Comparison of ENCODE assay signal across 29 cellular contexts in the genomic region with DNA sequence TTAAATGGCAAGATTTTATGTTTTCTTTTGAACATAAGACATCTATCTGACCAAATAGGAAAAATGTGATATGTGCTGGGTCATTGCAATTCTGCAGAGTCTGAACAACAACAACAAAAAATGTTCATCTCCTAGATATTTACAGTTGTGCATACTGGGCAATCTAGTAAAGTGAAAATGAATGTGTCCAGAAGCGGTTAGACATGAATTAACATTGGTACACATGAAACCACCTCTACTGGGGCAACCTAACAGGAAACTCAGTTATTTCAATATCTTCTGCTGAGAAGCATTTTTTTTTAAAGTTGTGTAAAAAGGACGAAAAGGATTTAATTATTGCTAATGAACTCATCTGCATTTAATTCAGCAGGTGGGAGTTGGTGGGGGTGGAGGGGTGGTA.
"Had no signal": no experiment of that assay in that cellular context is flagged by ENCODE, and none has a peak within 500 bp of the region (broad histone marks: within the 10 kb centered on the region; RNA-seq: fewer than 3 reads in every experiment).

No MANE protein-coding gene starts in this region.

- H3K4me2 ChIP-seq: PC-9 had no signal

- ATAC-seq: Panc1, Right ventricle myocardium inferior, SK-N-SH treated with all-trans-retinoic acid at 6 μM for 48 hours, T-cell had no signal

- H3K9me3 ChIP-seq: MG63, SJCRH30 had no signal

- H3K27me3 ChIP-seq: MG63 had no signal

- H2AFZ ChIP-seq: PC-9 had no signal

- H3K36me3 ChIP-seq: MG63, SJCRH30 had no signal

- DNase-seq: Kasumi-1, MG63, MV-4-11, NCI-H1092, NCI-H1105, NCI-H1417 treated with DMSO at 0.1 percent for 48 hours, NCI-H1436 treated with DMSO at 0.1 percent for 48 hours, NCI-H1694 treated with DMSO at 0.1 percent for 48 hours, NCI-H187 treated with DMSO at 0.1 percent for 48 hours, NCI-H2029, NCI-H2081, NCI-H2171 treated with DMSO at 0.1 percent for 48 hours, NCI-H2227 treated with DMSO at 0.1 percent for 48 hours, NCI-H345, NCI-H446, NCI-H510A treated with DMSO at 0.1 percent for 48 hours, NCI-H524 treated with DMSO at 0.1 percent for 48 hours, NCI-H526 treated with DMSO at 0.1 percent for 48 hours, NCI-H774, PC-9, SHP77, SIG-M5, SJCRH30, T-cell had no signal

- H3K27ac ChIP-seq: PC-9, RWPE1, SJCRH30, SK-N-MC had no signal

- H3K4me1 ChIP-seq: SJCRH30 had no signal

- H3K4me3 ChIP-seq: MG63, PC-9, SJCRH30, SK-N-MC had no signal
